ENCODE assay signal across 22 cellular contexts in genomic region chr2:37348155-37348554, GRCh38.
"Had no signal": no experiment of that assay in that cellular context is flagged by ENCODE, and none has a peak within 500 bp of the region (broad histone marks: within the 10 kb centered on the region; RNA-seq: fewer than 3 reads in every experiment).

No MANE protein-coding gene starts in this region.

- ATAC-seq: activated naive CD4-positive, alpha-beta T cell treated with anti-CD3 and anti-CD28 coated beads, Interleukin-2, amount 50 U/mL, for 72 hours; activated T-helper 17 cell treated with anti-CD3 and anti-CD28 coated beads, Interleukin-2, amount 50 U/mL, for 72 hours; esophagus mucosa; left ventricle myocardium superior; natural killer cell treated with Interleukin-12 subunit alpha and Interleukin-12 subunit beta and Interleukin-15 and Interleukin-18, amount 100 ng/mL, for 72 hours; right lobe of liver; stimulated activated memory B cell treated with anti-CD40 and anti-IgM and Interleukin-4, amounts not matched to agents 10 μg/mL and 1 μg/mL and 100 μg/mL, for 72 hours had no signal

- H3K27ac ChIP-seq: ascending aorta, right lobe of liver, stomach, suprapubic skin, tibial nerve had no signal

- DNase-seq: activated CD8-positive, alpha-beta memory T cell treated with anti-CD3 and anti-CD28 coated beads, Interleukin-2, amount 50 U/mL, for 4 hours; activated T-cell treated with anti-CD3 and anti-CD28 coated beads, Interleukin-2, amount 50 U/mL, for 24 hours; central memory CD4-positive, alpha-beta T cell; effector memory CD4-positive, alpha-beta T cell; glutamatergic neuron; hippocampal formation; left ventricle myocardium superior; mammary epithelial cell; midbrain; nucleus accumbens; right lobe of liver; small intestine; stimulated activated CD4-positive, alpha-beta T cell treated with anti-CD3 and anti-CD28 coated beads, Interleukin-15, amount 100 ng/mL, for 24 hours; stomach had no signal

- H3K27me3 ChIP-seq: ascending aorta, right lobe of liver, suprapubic skin, tibial nerve had no signal

- H3K36me3 ChIP-seq: ascending aorta, right lobe of liver, stomach, suprapubic skin, tibial nerve had no signal

- H3K4me3 ChIP-seq: ascending aorta, right lobe of liver, stomach, suprapubic skin, tibial nerve had no signal

- H3K9me3 ChIP-seq: ascending aorta, right lobe of liver, stomach, suprapubic skin, tibial nerve had no signal
